Comparison of ENCODE assay signal across 8 cellular contexts in the genomic region with DNA sequence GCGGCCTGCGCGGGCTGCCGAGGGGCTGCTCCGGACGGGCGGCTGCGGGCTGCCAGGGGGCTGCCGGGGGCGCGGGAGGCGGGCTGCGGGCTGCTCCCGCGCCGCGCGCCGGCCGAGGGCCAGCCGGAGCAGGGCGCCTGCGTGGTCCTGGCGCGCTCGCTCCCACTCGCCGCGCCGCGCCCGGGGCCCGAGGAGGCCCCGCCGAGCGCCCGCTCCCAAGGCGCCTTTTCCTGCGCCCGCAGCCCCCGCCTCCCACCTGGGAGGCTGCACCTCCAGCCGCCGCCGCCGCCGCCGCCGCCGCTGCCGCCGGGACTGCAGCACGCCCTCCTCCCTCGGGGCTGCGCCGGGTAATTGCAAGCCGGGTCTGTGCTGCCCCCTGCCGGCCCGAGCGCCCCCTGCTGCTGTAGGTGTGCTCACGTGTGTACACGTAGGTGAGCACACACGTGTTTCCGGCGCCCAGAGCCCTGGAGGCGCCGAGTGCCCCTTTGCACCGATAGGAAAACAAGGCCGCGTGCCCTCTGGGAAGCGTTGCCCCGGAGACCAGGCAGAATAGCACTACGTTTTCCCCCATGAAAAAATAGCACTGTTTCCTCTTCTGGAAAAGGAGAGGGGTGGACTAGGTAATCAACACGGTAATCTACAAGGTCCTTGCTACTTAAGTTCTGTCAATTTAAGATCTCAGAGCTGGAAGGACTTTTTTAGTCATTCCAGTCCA. TPM values are rescaled to one million over a fixed set of nuclear protein-coding genes. Genes with fewer than 3 reads are reported as not detected.
A peak's percentile ranks its signal among the peaks of the same experiment; 100 is the strongest.
DNase-seq lines count a peak whose midpoint lies in the region; ATAC-seq and TF ChIP-seq lines count a peak whose summit lies in the region.

A gene (minus strand): TSS at position 326 of the 715 bp plus-strand sequence. CDS start 613 bp downstream, outside the sequence.

- no peak within 1 kb of the TSS for H3K9ac ChIP-seq in IMR-90 (ENCODE audit: low read depth, low read length)
- H3K9ac ChIP-seq in PC-3 (ENCODE audit: low read length), result peak within 1 kb of the TSS; percentile 78

- H3K9me3 Mint-ChIP-seq in activated T-cell treated with anti-CD3 and anti-CD28 coated beads, Interleukin-2, amount 50 U/mL, for 72 hours, result no peaks in the 10 kb centered on the region
- peaks cover 0 to 4% (median 0%) of the 10 kb centered on the region in 11 donors for H3K9me3 Mint-ChIP-seq in naive thymus-derived CD4-positive, alpha-beta T cell
- no peaks in the 10 kb centered on the region for H3K9me3 Mint-ChIP-seq in stimulated activated effector memory CD8-positive, alpha-beta T cell treated with anti-CD3 and anti-CD28 coated beads, Interleukin-12 subunit alpha, Interleukin-12 subunit beta, amount 100 ng/mL, for 72 hours

- POLR2A ChIA-PET in IMR-90 (lab: Charles Lee; ENCODE audit: unreplicated experiment), result no interaction called here
- POLR2A ChIA-PET in PC-3 (lab: Charles Lee; ENCODE audit: unreplicated experiment), result no interaction called here
- POLR2A ChIA-PET in naive thymus-derived CD4-positive, alpha-beta T cell (lab: Charles Lee), result no interaction called here

- no peak within 1 kb of the TSS for H2BK5ac ChIP-seq in IMR-90 (ENCODE audit: low read depth, low read length, poor library complexity, severe bottlenecking)

- no peak within 1 kb of the TSS for H3K56ac ChIP-seq in IMR-90 (ENCODE audit: extremely low read depth, insufficient read depth, low read length)

- H3K36me3 Mint-ChIP-seq in activated T-cell treated with anti-CD3 and anti-CD28 coated beads, Interleukin-2, amount 50 U/mL, for 72 hours (ENCODE audit: insufficient read depth in 2 of 2), result no peaks in the 10 kb centered on the region
- H3K36me3 Mint-ChIP-seq in naive thymus-derived CD4-positive, alpha-beta T cell, result peaks cover 0 to 7% (median 0%) of the 10 kb centered on the region in 5 donors
- H3K36me3 Mint-ChIP-seq in stimulated activated effector memory CD8-positive, alpha-beta T cell treated with anti-CD3 and anti-CD28 coated beads, Interleukin-12 subunit alpha, Interleukin-12 subunit beta, amount 100 ng/mL, for 72 hours, result no peaks in the 10 kb centered on the region

- no peak within 1 kb of the TSS for H4K5ac ChIP-seq in IMR-90 (ENCODE audit: low read depth, low read length)

- TF ChIP-seq CTCF in IMR-90 (conservative IDR thresholded peaks at IDR 0.05; ENCODE audit: low read depth, low read length), result peak; percentile 93
- TF ChIP-seq CTCF in PC-3 (conservative IDR thresholded peaks at IDR 0.05; ENCODE audit: low read depth, low read length), result peak; percentile 78

- H3K9me2 ChIP-seq in PC-3 (replicated peaks; ENCODE audit: low read length), result no peaks in the 10 kb centered on the region

- H3K27ac ChIP-seq in IMR-90 (ENCODE audit: insufficient read depth, low read length), result no peak within 1 kb of the TSS
- peak within 1 kb of the TSS; percentile 68 for H3K27ac ChIP-seq in PC-3 (ENCODE audit: low read length)
- no peak within 1 kb of the TSS for H3K27ac ChIP-seq in naive thymus-derived CD4-positive, alpha-beta T cell (ENCODE audit: low read depth, low read length)

- no peaks in the 10 kb centered on the region for H3F3A ChIP-seq in PC-3 (ENCODE audit: low read length, unreplicated experiment)

- peak within 1 kb of the TSS; percentile 65 for H3K4me2 ChIP-seq in IMR-90 (ENCODE audit: low read depth, low read length)
- H3K4me2 ChIP-seq in PC-3 (ENCODE audit: low read length), result peak within 1 kb of the TSS; percentile 99

- DNase-seq in DMS 273 treated with DMSO at 0.1 percent for 48 hours (lab: John Stamatoyannopoulos, UW) (peak; percentile 67), IMR-90 (peak; percentile 69), PC-3 (peak; percentile 88), fibroblast of gingiva (ENCODE audit: low read depth) (peak; percentile 62)
- peak; percentile 93 to 95 for DNase-seq in activated T-cell treated with anti-CD3 and anti-CD28 coated beads, Interleukin-2, amount 50 U/mL, for 72 hours
- peak; percentile 63 to 94 (median 81) for DNase-seq in naive thymus-derived CD4-positive, alpha-beta T cell
- DNase-seq in stimulated activated effector memory CD8-positive, alpha-beta T cell treated with anti-CD3 and anti-CD28 coated beads, Interleukin-12 subunit alpha, Interleukin-12 subunit beta, amount 100 ng/mL, for 72 hours (ENCODE audit: low spot score in 2 of 2), result peak; percentile 71 to 89

- H3K4me3 ChIP-seq in IMR-90 (ENCODE audit: insufficient read depth, low read depth, low read length) (peak within 1 kb of the TSS; percentile 45), PC-3 (ENCODE audit: low read length) (peak within 1 kb of the TSS; percentile 93)
- no peak within 1 kb of the TSS for H3K4me3 ChIP-seq in naive thymus-derived CD4-positive, alpha-beta T cell (ENCODE audit: low read length)

- H3K18ac ChIP-seq in IMR-90 (ENCODE audit: low read depth, low read length), result no peak within 1 kb of the TSS

- H4K91ac ChIP-seq in IMR-90 (ENCODE audit: insufficient read depth, low read depth, low read length), result no peak within 1 kb of the TSS

- WGBS in IMR-90 (ENCODE audit: extremely low coverage in 2 of 2, insufficient read length in 1 of 2), 2 experiments, result 0% methylated on average over 10 of the region's 73 CpGs; no CpG with 5 or more reads in 1 of the 2 experiments

- no peak within 1 kb of the TSS for H2BK20ac ChIP-seq in IMR-90 (ENCODE audit: low read depth, low read length)

- ATAC-seq in GM21529 (IDR thresholded peaks at IDR 0.05; ENCODE audit: unreplicated experiment), result peak; percentile 97
- peak; percentile 95 for ATAC-seq in IMR-90 (ENCODE audit: low read depth)
- ATAC-seq in PC-3, result peak; percentile 45
- ATAC-seq in activated T-cell treated with anti-CD3 and anti-CD28 coated beads, Interleukin-2, amount 50 U/mL, for 72 hours (replicated peaks in 1 of 2), result peak; percentile 97 to 99
- peak; percentile 97 for ATAC-seq in naive thymus-derived CD4-positive, alpha-beta T cell
- ATAC-seq in stimulated activated effector memory CD8-positive, alpha-beta T cell treated with anti-CD3 and anti-CD28 coated beads, Interleukin-12 subunit alpha, Interleukin-12 subunit beta, amount 100 ng/mL, for 72 hours, result peak; percentile 93

- no peaks in the 10 kb centered on the region for H3K9me3 ChIP-seq in IMR-90 (ENCODE audit: control insufficient read depth, insufficient read depth, low read length)
- no peaks in the 10 kb centered on the region for H3K9me3 ChIP-seq in PC-3 (ENCODE audit: low read length)
- no peaks in the 10 kb centered on the region for H3K9me3 ChIP-seq in naive thymus-derived CD4-positive, alpha-beta T cell (ENCODE audit: control insufficient read depth in 2 of 3, low read length in 3 of 3)

- H3K27me3 ChIP-seq in IMR-90 (ENCODE audit: control insufficient read depth, insufficient read depth, low read length) (peaks cover 51% of the 10 kb centered on the region), PC-3 (ENCODE audit: low read length) (no peaks in the 10 kb centered on the region)
- peaks cover 3 to 4% of the 10 kb centered on the region in 2 donors for H3K27me3 ChIP-seq in naive thymus-derived CD4-positive, alpha-beta T cell (ENCODE audit: control insufficient read depth in 2 of 2, insufficient read depth in 2 of 2, low read length in 2 of 2)

- CTCF ChIA-PET in IMR-90 (lab: Yijun Ruan, JAX), result interaction anchor here (0.6 to 1.1 kb wide), 3 partner anchors 85 to 210 kb away, joined by 3 to 4 read pairs (median 3); no protein-coding TSS in a partner anchor
- CTCF ChIA-PET in PC-3 (lab: Charles Lee), result no interaction called here
- CTCF ChIA-PET in naive thymus-derived CD4-positive, alpha-beta T cell (lab: Charles Lee), result no interaction called here

- H4K20me1 ChIP-seq in IMR-90 (ENCODE audit: insufficient read depth, low read length), result no peaks in the 10 kb centered on the region
- peaks cover 7% of the 10 kb centered on the region; the same call in 1 of the 2 replicates for H4K20me1 ChIP-seq in PC-3 (ENCODE audit: low read length)

- H2AFZ ChIP-seq in IMR-90 (replicated peaks; ENCODE audit: low read length, poor library complexity) (peak within 1 kb of the TSS; percentile 89), PC-3 (ENCODE audit: low read length) (peak within 1 kb of the TSS; percentile 70)

- H3K14ac ChIP-seq in IMR-90 (replicated peaks; ENCODE audit: low read depth, low read length), result no peak within 1 kb of the TSS

- peaks cover 35% of the 10 kb centered on the region for H3K79me2 ChIP-seq in PC-3 (ENCODE audit: low read length)

- H2BK120ac ChIP-seq in IMR-90 (ENCODE audit: low read depth, low read length), result no peak within 1 kb of the TSS

- peak; percentile 89 for TF ChIP-seq RAD21 in IMR-90 (IDR thresholded peaks at IDR 0.05; ENCODE audit: low read length)

- peak within 1 kb of the TSS; percentile 47 for H2AK9ac ChIP-seq in IMR-90 (replicated peaks; ENCODE audit: low read depth, low read length, poor library complexity)

- no peaks in the 10 kb centered on the region for H3K79me1 ChIP-seq in IMR-90 (ENCODE audit: low read depth in 1 of 2, low read length in 2 of 2)

- H3K4me1 ChIP-seq in IMR-90 (ENCODE audit: control insufficient read depth, insufficient read depth, low read length), result peaks cover 2% of the 10 kb centered on the region
- peaks cover 34% of the 10 kb centered on the region for H3K4me1 ChIP-seq in PC-3 (ENCODE audit: insufficient read depth, low read length)
- H3K4me1 ChIP-seq in naive thymus-derived CD4-positive, alpha-beta T cell (ENCODE audit: control insufficient read depth in 2 of 2, insufficient read depth in 2 of 2, low read length in 2 of 2), result peaks cover 0 to 10% of the 10 kb centered on the region in 2 donors

- peaks cover 71% of the 10 kb centered on the region for H3K27me3 Mint-ChIP-seq in activated T-cell treated with anti-CD3 and anti-CD28 coated beads, Interleukin-2, amount 50 U/mL, for 72 hours (ENCODE audit: low read depth)
- H3K27me3 Mint-ChIP-seq in naive thymus-derived CD4-positive, alpha-beta T cell, result peaks cover 58 to 77% (median 67%) of the 10 kb centered on the region in 5 donors

- peak within 1 kb of the TSS; percentile 82 to 85 for H3K4me3 Mint-ChIP-seq in activated T-cell treated with anti-CD3 and anti-CD28 coated beads, Interleukin-2, amount 50 U/mL, for 72 hours
- peak within 1 kb of the TSS; percentile 68 to 93 (median 83) for H3K4me3 Mint-ChIP-seq in naive thymus-derived CD4-positive, alpha-beta T cell
- peak within 1 kb of the TSS; percentile 76 for H3K4me3 Mint-ChIP-seq in stimulated activated effector memory CD8-positive, alpha-beta T cell treated with anti-CD3 and anti-CD28 coated beads, Interleukin-12 subunit alpha, Interleukin-12 subunit beta, amount 100 ng/mL, for 72 hours

- no peak within 1 kb of the TSS for H2BK15ac ChIP-seq in IMR-90 (ENCODE audit: low read depth, low read length)

- no peak within 1 kb of the TSS for H2AK5ac ChIP-seq in IMR-90 (ENCODE audit: low read depth, low read length)

- no peak within 1 kb of the TSS for H3K23ac ChIP-seq in IMR-90 (ENCODE audit: low read depth, low read length)

- dilution Hi-C loops in IMR-90 (cut with HindIII; ENCODE audit: low sequenced_read_pairs, unreplicated experiment), result no loop called here

- peaks cover 9% of the 10 kb centered on the region for H3K4me1 Mint-ChIP-seq in activated T-cell treated with anti-CD3 and anti-CD28 coated beads, Interleukin-2, amount 50 U/mL, for 72 hours (ENCODE audit: low read depth)
- peaks cover 5 to 12% (median 10%) of the 10 kb centered on the region in 7 donors for H3K4me1 Mint-ChIP-seq in naive thymus-derived CD4-positive, alpha-beta T cell
- peaks cover 11% of the 10 kb centered on the region for H3K4me1 Mint-ChIP-seq in stimulated activated effector memory CD8-positive, alpha-beta T cell treated with anti-CD3 and anti-CD28 coated beads, Interleukin-12 subunit alpha, Interleukin-12 subunit beta, amount 100 ng/mL, for 72 hours

- in situ Hi-C loops in IMR-90 (cut with MboI; ENCODE audit: low sequenced_read_pairs), result loop anchor here (10.0 to 25.0 kb wide), 3 partner anchors 134 to 426 kb away; no protein-coding TSS in a partner anchor

- intact Hi-C loops in IMR-90 (cut with micrococcal nuclease) (loop anchor here (1.0 to 10.0 kb wide), 6 partner anchors 77 to 389 kb away; a partner anchor contains a TSS), PC-3 (cut with micrococcal nuclease) (loop anchor here (1.0 to 2.0 kb wide), 2 partner anchors 129 to 138 kb away; no protein-coding TSS in a partner anchor)
- intact Hi-C loops in naive thymus-derived CD4-positive, alpha-beta T cell (cut with micrococcal nuclease), result loop anchor here (1.0 to 10.0 kb wide), 11 partner anchors 77 to 436 kb away; a partner anchor contains a TSS

- H3K36me3 ChIP-seq in IMR-90 (ENCODE audit: control insufficient read depth, insufficient read depth, low read length) (no peaks in the 10 kb centered on the region), PC-3 (ENCODE audit: low read depth, low read length) (no peaks in the 10 kb centered on the region)
- no peaks in the 10 kb centered on the region for H3K36me3 ChIP-seq in naive thymus-derived CD4-positive, alpha-beta T cell (ENCODE audit: control insufficient read depth in 2 of 3, insufficient read depth in 3 of 3, low read length in 3 of 3)

- H4K8ac ChIP-seq in IMR-90 (ENCODE audit: low read depth in 2 of 2, low read length in 2 of 2), result no peak within 1 kb of the TSS

- BruUV-seq in IMR-90 (replicated peaks; lab: Mats Ljungman, UMichigan) (no TSS peak), PC-3 (replicated peaks; lab: Mats Ljungman, UMichigan) (no TSS peak)

- H3K9me1 ChIP-seq in IMR-90 (ENCODE audit: insufficient read depth, low read length), result no peaks in the 10 kb centered on the region; the same call in 1 of the 2 replicates

- peak; percentile 44; the same call in 1 of the 2 replicates for TF ChIP-seq POLR2A in IMR-90 (IDR thresholded peaks at IDR 0.05; ENCODE audit: low read depth, low read length)

- no peak within 1 kb of the TSS for H3K27ac Mint-ChIP-seq in activated T-cell treated with anti-CD3 and anti-CD28 coated beads, Interleukin-2, amount 50 U/mL, for 72 hours
- H3K27ac Mint-ChIP-seq in naive thymus-derived CD4-positive, alpha-beta T cell, result no peak within 1 kb of the TSS
- H3K27ac Mint-ChIP-seq in stimulated activated effector memory CD8-positive, alpha-beta T cell treated with anti-CD3 and anti-CD28 coated beads, Interleukin-12 subunit alpha, Interleukin-12 subunit beta, amount 100 ng/mL, for 72 hours, result no peak within 1 kb of the TSS

- no peak within 1 kb of the TSS for H3K4ac ChIP-seq in IMR-90 (ENCODE audit: low read depth, low read length)

RNA-seq across cellular contexts. Expression of the gene that starts here (rescaled TPM):
- total RNA-seq in IMR-90 (2012; rRNA removed) (0.54 and 0.56 TPM in 2 replicates), PC-3 (2014; rRNA removed) (11.2 and 13.8 TPM in 2 replicates)
- 0.29 and 0.36 TPM in 2 replicates for polyA plus RNA-seq in IMR-90 (2012; rRNA removed)
- polyA plus RNA-seq in IMR-90 (2012; cell fraction: cytosol; rRNA removed), result 0.12 and 0.19 TPM in 2 replicates
- 0.08 and 0.46 TPM in 2 replicates for polyA plus RNA-seq in IMR-90 (2012; cell fraction: nucleus; rRNA removed; ENCODE audit: low replicate concordance)
- total RNA-seq in activated T-cell treated with anti-CD3 and anti-CD28 coated beads, Interleukin-2, amount 50 U/mL, for 72 hours, result 1 to 10 TPM; 1.6 to 3.8 TPM
- under 1 TPM in 1 of 5 experiments, not detected in 4; 0.36 TPM for total RNA-seq in naive thymus-derived CD4-positive, alpha-beta T cell
- not detected for polyA plus RNA-seq in naive thymus-derived CD4-positive, alpha-beta T cell

Comparison
In these comparisons a context has a peak if more than half of its experiments do, and no peak if none do; other contexts are left out.
1. Peak in DNase-seq, ATAC-seq, H3K4me3 ChIP-seq and H3K4me2 ChIP-seq in IMR-90; RNA of the gene not detected or under 1 TPM.
2. Peak in DNase-seq and ATAC-seq in naive thymus-derived CD4-positive, alpha-beta T cell; RNA of the gene not detected or under 1 TPM.
3. ATAC-seq: peak in every context shown above with its lines; median percentile 98 in activated T-cell treated with anti-CD3 and anti-CD28 coated beads, Interleukin-2, amount 50 U/mL, for 72 hours; 97 in GM21529; 97 in naive thymus-derived CD4-positive, alpha-beta T cell; 95 in IMR-90; 93 in stimulated activated effector memory CD8-positive, alpha-beta T cell treated with anti-CD3 and anti-CD28 coated beads, Interleukin-12 subunit alpha, Interleukin-12 subunit beta, amount 100 ng/mL, for 72 hours; 45 in PC-3.